Comparison of ENCODE assay signal across 8 cellular contexts in the genomic region with DNA sequence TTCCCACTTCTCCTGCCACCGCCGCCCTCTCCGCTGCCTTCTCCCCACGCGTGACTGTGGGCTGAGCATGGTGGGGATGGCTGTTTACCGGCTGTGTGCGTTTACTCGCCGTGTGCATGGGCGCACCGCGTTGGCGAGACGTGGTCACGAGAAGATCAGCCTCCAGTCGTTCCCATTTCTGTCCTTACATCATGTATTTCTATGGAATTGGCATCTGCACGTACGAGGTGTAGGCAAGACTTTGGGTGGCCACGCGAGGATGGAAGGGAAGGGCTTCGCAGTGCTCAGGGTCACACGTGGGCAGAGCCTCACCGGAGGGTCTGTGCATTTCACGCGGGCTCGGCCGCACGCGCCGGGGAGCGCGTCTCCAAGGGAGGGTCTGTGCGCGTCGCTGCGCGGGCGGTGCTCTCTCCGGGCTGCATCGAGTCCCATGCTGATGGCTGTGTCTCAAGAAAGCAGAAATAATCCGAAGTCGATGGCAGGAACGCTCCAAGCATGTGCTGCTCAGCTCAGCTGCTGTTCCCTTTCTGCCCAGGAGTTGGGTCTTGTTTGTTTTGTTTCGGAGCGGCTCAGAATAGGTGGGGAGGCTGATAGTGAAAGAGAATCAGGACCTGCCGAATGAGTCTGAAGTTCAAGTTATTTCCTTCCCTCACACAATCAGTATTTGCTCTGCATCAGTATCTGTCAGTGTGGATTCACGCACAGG. TPM values are rescaled to one million over a fixed set of nuclear protein-coding genes. Genes with fewer than 3 reads are reported as not detected.
DNase-seq lines count a peak whose midpoint lies in the region; ATAC-seq and FAIRE-seq lines count a peak whose summit lies in the region.

No MANE protein-coding gene starts in this region.

- peak overlapping the region; percentile 36 for H2BK15ac ChIP-seq in mesenchymal stem cell (ENCODE audit: low read depth, poor library complexity, severe bottlenecking)

- peak overlapping the region in 1 of 2 experiments; percentile 4 for H2BK12ac ChIP-seq in mesenchymal stem cell (ENCODE audit: low read length in 2 of 2)

- peak overlapping the region; percentile 94 to 99 for H3K4me3 Mint-ChIP-seq in effector memory CD8-positive, alpha-beta T cell

- no peaks in the 10 kb centered on the region for H3K27me3 Mint-ChIP-seq in effector memory CD8-positive, alpha-beta T cell

- no peak overlapping the region for H2BK5ac ChIP-seq in mesenchymal stem cell (ENCODE audit: low read depth, low read length, poor library complexity, severe bottlenecking)

- H3K36me3 ChIP-seq in mesenchymal stem cell (ENCODE audit: control insufficient read depth in 1 of 2, insufficient read depth in 2 of 2, low read depth in 1 of 2, low read length in 2 of 2) = no peaks in the 10 kb centered on the region

- no peak overlapping the region for H2AK5ac ChIP-seq in mesenchymal stem cell (ENCODE audit: low read length, severe bottlenecking)

- peak overlapping the region; percentile 89 for H3K9ac ChIP-seq in mesenchymal stem cell (ENCODE audit: low read length)

- H3K4ac ChIP-seq in mesenchymal stem cell (ENCODE audit: low read depth in 1 of 2, low read length in 2 of 2) = peak overlapping the region; percentile 63 to 64

- peaks cover 20% of the 10 kb centered on the region for H3K4me1 ChIP-seq in mesenchymal stem cell (ENCODE audit: control insufficient read depth, insufficient read depth, low read depth, low read length)

- H3K27ac Mint-ChIP-seq in effector memory CD8-positive, alpha-beta T cell = peak overlapping the region; percentile 95 to 97

- H3K18ac ChIP-seq in mesenchymal stem cell (ENCODE audit: low read depth in 1 of 2, low read length in 2 of 2) = peak overlapping the region; percentile 7 to 96

- no peaks in the 10 kb centered on the region for H3K27me3 ChIP-seq in mesenchymal stem cell (ENCODE audit: control insufficient read depth in 1 of 2, insufficient read depth in 1 of 2, low read length in 2 of 2)

- H3K4me1 Mint-ChIP-seq in effector memory CD8-positive, alpha-beta T cell (ENCODE audit: low read depth in 2 of 2) = peaks cover 32 to 41% of the 10 kb centered on the region in 2 donors

- peak; percentile 64 for DNase-seq in Ammon's horn (ENCODE audit: low spot score)
- DNase-seq in GM19239 (ENCODE audit: insufficient read length, low spot score) = peak; percentile 54
- peak; percentile 82 for DNase-seq in NAMALWA (ENCODE audit: low spot score)
- peak; percentile 76 for DNase-seq in activated CD8-positive, alpha-beta memory T cell treated with anti-CD3 and anti-CD28 coated beads for 24 hours
- peak; percentile 50 to 52 (median 50) for DNase-seq in effector memory CD8-positive, alpha-beta T cell
- peak; percentile 71 for DNase-seq in mesenchymal stem cell
- DNase-seq in stimulated activated CD8-positive, alpha-beta memory T cell treated with anti-CD3 and anti-CD28 coated beads, Interleukin-7, amount 100 ng/mL, for 1 hour (ENCODE audit: low read depth in 2 of 2) = peak; percentile 13 to 20
- no peak for DNase-seq in NCI-H1436 treated with DMSO at 0.1 percent for 48 hours (lab: John Stamatoyannopoulos, UW)

- peak overlapping the region; percentile 8 for H2AFZ ChIP-seq in mesenchymal stem cell (ENCODE audit: low read depth, low read length)

- H4K8ac ChIP-seq in mesenchymal stem cell (ENCODE audit: low read length) = peak overlapping the region; percentile 66

- peak overlapping the region; percentile 95 to 96 for H3K4me3 ChIP-seq in mesenchymal stem cell (ENCODE audit: insufficient read depth in 1 of 2, low read depth in 1 of 2, low read length in 2 of 2)

- H2BK120ac ChIP-seq in mesenchymal stem cell (ENCODE audit: low read depth, low read length) = no peak overlapping the region

- no peaks in the 10 kb centered on the region for H3K9me3 ChIP-seq in mesenchymal stem cell (ENCODE audit: control insufficient read depth, low read length)

- H3K27ac ChIP-seq in mesenchymal stem cell (ENCODE audit: low read length, poor library complexity, severe bottlenecking) = no peak overlapping the region

- under 1% methylated on average over 43 of the region's 47 CpGs for WGBS in mesenchymal stem cell

- H3K4me2 ChIP-seq in mesenchymal stem cell (ENCODE audit: low read length, poor library complexity, severe bottlenecking) = peak overlapping the region; percentile 66

- H3K23ac ChIP-seq in mesenchymal stem cell (ENCODE audit: low read length in 2 of 2) = peak overlapping the region in 1 of 2 experiments; percentile 92

- peak; percentile 96 for FAIRE-seq in GM19239 (lab: Jason Lieb, UNC)

- peaks cover 10% of the 10 kb centered on the region for H3K79me1 ChIP-seq in mesenchymal stem cell (replicated peaks; ENCODE audit: low read length, poor library complexity, severe bottlenecking)

- no peaks in the 10 kb centered on the region for H3K9me3 Mint-ChIP-seq in effector memory CD8-positive, alpha-beta T cell

- H4K91ac ChIP-seq in mesenchymal stem cell (ENCODE audit: low read length) = no peak overlapping the region

- peak overlapping the region in 1 of 2 experiments; percentile 94 for H3K14ac ChIP-seq in mesenchymal stem cell (ENCODE audit: low read length in 2 of 2)

- H3K36me3 Mint-ChIP-seq in effector memory CD8-positive, alpha-beta T cell (ENCODE audit: insufficient read depth) = peaks cover 40% of the 10 kb centered on the region

- ATAC-seq in effector memory CD8-positive, alpha-beta T cell (replicated peaks) = peak; percentile 29

RNA-seq across cellular contexts. Expression of a gene that starts 1.0 kb away (rescaled TPM):
- 7.6 TPM for polyA plus RNA-seq in mesenchymal stem cell (2013, experiment 1 of 2)
- 7.8 TPM for polyA plus RNA-seq in mesenchymal stem cell (2013, experiment 2 of 2)
